In the genomic region with DNA sequence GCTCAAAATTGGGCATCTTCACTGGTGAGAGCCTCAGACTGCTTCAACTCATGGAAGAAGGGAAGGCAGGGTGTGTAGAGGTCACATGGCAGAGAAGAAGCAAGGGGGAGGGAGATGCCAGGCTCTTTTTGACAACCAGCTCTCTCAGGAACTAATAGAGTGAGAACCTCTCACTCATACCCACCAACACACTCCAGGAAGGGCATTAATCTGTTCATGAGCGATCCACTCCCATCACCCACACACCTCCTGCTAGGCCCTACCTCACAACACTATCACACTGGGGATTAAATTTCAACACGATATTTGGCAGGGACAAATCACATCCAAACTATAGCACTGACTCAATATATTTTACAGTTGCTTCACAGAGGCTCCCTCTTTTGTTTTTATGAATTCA, we compare ENCODE assay signal across 15 cellular contexts. TPM values are rescaled to one million over a fixed set of nuclear protein-coding genes. Genes with fewer than 3 reads are reported as not detected.
DNase-seq lines count a peak whose midpoint lies in the region; ATAC-seq, FAIRE-seq and TF ChIP-seq lines count a peak whose summit lies in the region.
"Had no signal": no experiment of that assay in that cellular context is flagged by ENCODE, and none has a peak within 500 bp of the region (broad histone marks: within the 10 kb centered on the region; RNA-seq: fewer than 3 reads in every experiment).

No MANE protein-coding gene starts in this region.

- BruUV-seq in A673 (replicated peaks; lab: Mats Ljungman, UMichigan): no TSS peak

- no peak for FAIRE-seq in kidney (lab: Jason Lieb, UNC)
- FAIRE-seq: colon, islet of Langerhans had no signal

- no peaks in the 10 kb centered on the region for H3K27me3 Mint-ChIP-seq in CD8-positive, alpha-beta T cell (ENCODE audit: low read depth)
- H3K27me3 Mint-ChIP-seq in activated CD4-positive, alpha-beta memory T cell treated with anti-CD3 and anti-CD28 coated beads for 36 hours: no peaks in the 10 kb centered on the region

- H3K27ac Mint-ChIP-seq in CD8-positive, alpha-beta T cell: no peak overlapping the region
- H3K27ac Mint-ChIP-seq in activated CD4-positive, alpha-beta memory T cell treated with anti-CD3 and anti-CD28 coated beads for 36 hours: no peak overlapping the region

- CTCF ChIA-PET in A673 (lab: Charles Lee): interaction anchor here (0.7 kb wide), 1 partner anchor 49 kb away, joined by 5 read pairs; no protein-coding TSS in a partner anchor
- CTCF ChIA-PET in CD8-positive, alpha-beta T cell (lab: Charles Lee): interaction anchor here (1.2 to 4.9 kb wide), 3 partner anchors 17 to 65 kb away, joined by 3 to 25 read pairs (median 3); a partner anchor contains a TSS
- CTCF ChIA-PET in activated CD4-positive, alpha-beta memory T cell treated with anti-CD3 and anti-CD28 coated beads for 36 hours (lab: Charles Lee): interaction anchor here (1.5 to 8.1 kb wide), 3 partner anchors 12 to 85 kb away, joined by 4 to 67 read pairs (median 40); a partner anchor contains a TSS

- H3K36me3 Mint-ChIP-seq in CD8-positive, alpha-beta T cell: peaks cover 12% of the 10 kb centered on the region
- peaks cover 46% of the 10 kb centered on the region for H3K36me3 Mint-ChIP-seq in activated CD4-positive, alpha-beta memory T cell treated with anti-CD3 and anti-CD28 coated beads for 36 hours

- H3K9ac ChIP-seq in kidney (ENCODE audit: low read length in 2 of 2): no peak overlapping the region

- H3K36me3 ChIP-seq in A673 (ENCODE audit: insufficient read depth, low read length, poor library complexity, severe bottlenecking) (peaks cover 35% of the 10 kb centered on the region), kidney (ENCODE audit: control insufficient read depth in 1 of 2, insufficient read depth in 2 of 2, low read length in 2 of 2) (no peaks in the 10 kb centered on the region)
- no peaks in the 10 kb centered on the region for H3K36me3 ChIP-seq in CD8-positive, alpha-beta T cell (ENCODE audit: insufficient read depth, low read length)

- no peak for ATAC-seq in CD8-positive, alpha-beta T cell
- ATAC-seq: esophagus mucosa had no signal

- H3K4me3 Mint-ChIP-seq in CD8-positive, alpha-beta T cell: peak overlapping the region; percentile 5
- H3K4me3 Mint-ChIP-seq in activated CD4-positive, alpha-beta memory T cell treated with anti-CD3 and anti-CD28 coated beads for 36 hours: peak overlapping the region; percentile 94

- DNase-seq in A673 (ENCODE audit: low spot score) (no peak), kidney (peak; percentile 5), NCI-H1694 (lab: John Stamatoyannopoulos, UW) (no peak), DMS 273 (lab: John Stamatoyannopoulos, UW; ENCODE audit: unreplicated experiment) (no peak), HuH-7.5 (ENCODE audit: low spot score) (no peak), kidney tubule cell (ENCODE audit: low spot score) (no peak)
- no peak for DNase-seq in CD8-positive, alpha-beta T cell
- no peak for DNase-seq in activated CD4-positive, alpha-beta memory T cell treated with anti-CD3 and anti-CD28 coated beads for 36 hours
- DNase-seq: H7, mesendoderm had no signal

- peaks cover 32% of the 10 kb centered on the region for H3K4me1 ChIP-seq in A673 (ENCODE audit: insufficient read depth, low read length, poor library complexity, severe bottlenecking)
- H3K4me1 ChIP-seq in CD8-positive, alpha-beta T cell (ENCODE audit: insufficient read depth, low read length): peaks cover 34% of the 10 kb centered on the region
- H3K4me1 ChIP-seq in kidney (ENCODE audit: control insufficient read depth in 1 of 2, insufficient read depth in 1 of 2, low read depth in 1 of 2, low read length in 2 of 2): peaks cover 24 to 27% of the 10 kb centered on the region in 2 donors

- TF ChIP-seq CTCF in A673 (conservative IDR thresholded peaks at IDR 0.05; ENCODE audit: low read depth, low read length) (no peak), kidney (IDR thresholded peaks at IDR 0.05; ENCODE audit: borderline replicate concordance, extremely low read depth, insufficient read depth) (no peak)
- TF ChIP-seq CTCF in CD8-positive, alpha-beta T cell (IDR thresholded peaks at IDR 0.05): no peak

- H3K4me3 ChIP-seq in A673 (ENCODE audit: low read depth, low read length, poor library complexity, severe bottlenecking) (no peak overlapping the region), kidney (ENCODE audit: low read length in 2 of 2) (no peak overlapping the region)
- H3K4me3 ChIP-seq in CD8-positive, alpha-beta T cell (ENCODE audit: low read depth, low read length): no peak overlapping the region

- H3K27me3 ChIP-seq in A673 (replicated peaks; ENCODE audit: insufficient read depth, low read depth, low read length, poor library complexity): no peaks in the 10 kb centered on the region
- no peaks in the 10 kb centered on the region for H3K27me3 ChIP-seq in CD8-positive, alpha-beta T cell (ENCODE audit: insufficient read depth, low read length)

- no peaks in the 10 kb centered on the region for H3K9me3 Mint-ChIP-seq in CD8-positive, alpha-beta T cell
- no peaks in the 10 kb centered on the region for H3K9me3 Mint-ChIP-seq in activated CD4-positive, alpha-beta memory T cell treated with anti-CD3 and anti-CD28 coated beads for 36 hours

- H3K4me1 Mint-ChIP-seq in CD8-positive, alpha-beta T cell (ENCODE audit: low read depth): peaks cover 36% of the 10 kb centered on the region
- H3K4me1 Mint-ChIP-seq in activated CD4-positive, alpha-beta memory T cell treated with anti-CD3 and anti-CD28 coated beads for 36 hours (ENCODE audit: low read depth): peaks cover 45% of the 10 kb centered on the region

- POLR2A ChIA-PET in A673 (lab: Charles Lee; ENCODE audit: low non-redundant PET): no interaction called here
- POLR2A ChIA-PET in CD8-positive, alpha-beta T cell (lab: Charles Lee): interaction anchor here (1.5 kb wide), 2 partner anchors 28 to 65 kb away, joined by 3 to 4 read pairs; a partner anchor contains a TSS
- POLR2A ChIA-PET in activated CD4-positive, alpha-beta memory T cell treated with anti-CD3 and anti-CD28 coated beads for 36 hours (lab: Charles Lee): interaction anchor here (1.3 kb wide), 1 partner anchor 86 kb away, joined by 5 read pairs; a partner anchor contains a TSS

- intact Hi-C loops in A673 (cut with micrococcal nuclease; ENCODE audit: unreplicated experiment) (no loop called here), kidney (cut with DNase I) (no loop called here)
- intact Hi-C loops in CD8-positive, alpha-beta T cell (cut with DNase I, micrococcal nuclease): no loop called here
- intact Hi-C loops in activated CD4-positive, alpha-beta memory T cell treated with anti-CD3 and anti-CD28 coated beads for 36 hours (cut with micrococcal nuclease): no loop called here

- H3K9me3 ChIP-seq in A673 (ENCODE audit: low read depth, low read length, poor library complexity, severe bottlenecking): no peaks in the 10 kb centered on the region
- no peaks in the 10 kb centered on the region for H3K9me3 ChIP-seq in CD8-positive, alpha-beta T cell (ENCODE audit: low read length)
- H3K9me3 ChIP-seq in kidney (ENCODE audit: control insufficient read depth in 1 of 2, low read length in 2 of 2): no peaks in the 10 kb centered on the region

- H3K27ac ChIP-seq in A673 (ENCODE audit: low read depth, low read length, poor library complexity, severe bottlenecking) (peak overlapping the region; percentile 0), kidney (ENCODE audit: low read depth in 2 of 2, low read length in 2 of 2) (no peak overlapping the region)
- H3K27ac ChIP-seq in CD8-positive, alpha-beta T cell (ENCODE audit: low read depth, low read length): no peak overlapping the region

RNA-seq across cellular contexts. Expression of a gene that starts 2.0 kb away (rescaled TPM):
- total RNA-seq in A673 (2021) (76.4 and 102 TPM in 2 replicates), kidney (23.7 TPM)
- 1 to 10 TPM; 7.5 to 8.4 TPM for total RNA-seq in CD8-positive, alpha-beta T cell
- total RNA-seq in activated CD4-positive, alpha-beta memory T cell treated with anti-CD3 and anti-CD28 coated beads for 36 hours: 10 to 100 TPM; 80.9 to 83.8 TPM
- 14.4 TPM for polyA plus RNA-seq in kidney (ENCODE audit: insufficient read depth, low read depth, low replicate concordance)

RNA-seq across cellular contexts. Expression of a gene that starts 5.5 kb away (rescaled TPM):
- total RNA-seq in A673 (2021) (371 and 431 TPM in 2 replicates), kidney (456 TPM)
- 10 to 100 TPM; 44.6 to 47.5 TPM for total RNA-seq in CD8-positive, alpha-beta T cell
- 100 to 1,000 TPM; 430 to 442 TPM for total RNA-seq in activated CD4-positive, alpha-beta memory T cell treated with anti-CD3 and anti-CD28 coated beads for 36 hours
- polyA plus RNA-seq in kidney (ENCODE audit: insufficient read depth, low read depth, low replicate concordance): 489 TPM

RNA-seq across cellular contexts. Expression of a gene that starts 12.7 kb away (rescaled TPM):
- total RNA-seq in A673 (2021): 68.2 and 86.7 TPM in 2 replicates
- 1 to 10 TPM; 2.1 to 3.4 TPM for total RNA-seq in CD8-positive, alpha-beta T cell
- 1 to 10 TPM; 6.2 to 6.6 TPM for total RNA-seq in activated CD4-positive, alpha-beta memory T cell treated with anti-CD3 and anti-CD28 coated beads for 36 hours
- 98.9 TPM for total RNA-seq in kidney
- 147 TPM for polyA plus RNA-seq in kidney (ENCODE audit: insufficient read depth, low read depth, low replicate concordance)

RNA-seq across cellular contexts. Expression of a gene that starts 18.6 kb away (rescaled TPM):
- total RNA-seq in A673 (2021) (not detected in 2 replicates), kidney (0.60 TPM)
- total RNA-seq in CD8-positive, alpha-beta T cell: 1 to 10 TPM in 1 of 2 experiments, under 1 TPM in 1; 0.49 to 1.1 TPM
- total RNA-seq in activated CD4-positive, alpha-beta memory T cell treated with anti-CD3 and anti-CD28 coated beads for 36 hours: not detected
- not detected for polyA plus RNA-seq in kidney (ENCODE audit: insufficient read depth, low read depth, low replicate concordance)
- total RNA-seq: H7, OCI-LY7, SK-MEL-5 had no signal

RNA-seq across cellular contexts. Expression of a gene that starts 20.3 kb away (rescaled TPM):
- 0.42 and 0.80 TPM in 2 replicates for total RNA-seq in A673 (2021)
- total RNA-seq in CD8-positive, alpha-beta T cell: not detected
- not detected for total RNA-seq in activated CD4-positive, alpha-beta memory T cell treated with anti-CD3 and anti-CD28 coated beads for 36 hours
- not detected for total RNA-seq in kidney
- polyA plus RNA-seq in kidney (ENCODE audit: insufficient read depth, low read depth, low replicate concordance): not detected
- total RNA-seq: H7, OCI-LY7, SK-MEL-5 had no signal
